In the genomic region with DNA sequence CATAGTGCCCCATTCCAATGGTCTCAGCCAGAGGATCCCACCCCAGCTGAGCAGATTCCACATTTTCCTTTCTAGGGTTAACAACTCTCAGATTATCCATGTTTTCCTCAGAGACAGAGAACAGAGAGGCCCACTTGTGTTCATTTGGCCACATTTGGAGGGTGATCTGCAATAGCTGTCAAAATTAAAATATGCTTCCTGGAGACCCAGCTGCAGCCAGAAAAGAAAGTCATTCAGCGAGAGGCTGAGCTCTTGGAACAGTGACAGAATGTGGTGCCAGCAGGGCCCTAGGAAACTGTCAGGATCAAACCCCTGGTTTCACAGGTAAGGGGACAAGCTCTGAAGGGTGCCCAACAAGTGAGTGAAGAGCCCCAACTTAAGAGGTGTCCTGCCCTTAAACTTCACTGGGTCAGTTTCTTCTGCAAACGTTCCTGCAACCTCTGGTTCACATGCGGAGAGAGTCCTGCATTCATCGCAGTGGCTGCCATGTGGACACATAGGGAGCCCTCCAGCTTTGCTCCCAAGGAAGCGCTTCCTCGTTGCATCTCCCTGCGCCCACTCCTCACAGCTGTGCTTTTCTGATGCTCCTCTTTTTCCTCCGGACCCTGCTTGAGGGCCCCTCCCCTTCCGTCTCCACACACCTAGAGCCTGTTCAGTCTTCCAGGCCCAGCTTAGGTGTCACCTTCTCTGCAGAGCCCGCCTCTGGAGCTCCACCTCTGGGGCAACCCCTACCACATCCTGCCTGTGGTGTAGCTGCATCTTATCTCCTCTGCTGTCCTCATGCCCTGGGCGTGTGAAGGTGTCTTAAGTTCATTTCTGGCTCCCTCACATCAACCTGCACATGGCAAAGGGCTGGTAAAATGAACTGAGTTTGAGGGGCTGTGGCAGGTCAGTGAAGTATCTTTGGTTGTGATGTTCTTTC, we compare ENCODE assay signal across 9 cellular contexts. TPM values are rescaled to one million over a fixed set of nuclear protein-coding genes. Genes with fewer than 3 reads are reported as not detected.
DNase-seq lines count a peak whose midpoint lies in the region; ATAC-seq, FAIRE-seq and TF ChIP-seq lines count a peak whose summit lies in the region.
"Had no signal": no experiment of that assay in that cellular context is flagged by ENCODE, and none has a peak within 500 bp of the region (broad histone marks: within the 10 kb centered on the region; RNA-seq: fewer than 3 reads in every experiment).

No MANE protein-coding gene starts in this region.

- 39 to 45% (median 44%) methylated on average over 11 of the region's 11 CpGs for WGBS in small intestine, 3 donors

- H3K4me1 ChIP-seq in small intestine (ENCODE audit: control insufficient read depth in 2 of 2, insufficient read depth in 1 of 2, low read depth in 1 of 2, low read length in 1 of 2), result peaks cover 0 to 21% of the 10 kb centered on the region in 2 donors

- no peak for FAIRE-seq in small intestine (lab: Jason Lieb, UNC)

- DNase-seq in left cardiac atrium (no peak), left ventricle myocardium superior (no peak), small intestine (peak; percentile 86), NCI-H1930 (lab: John Stamatoyannopoulos, UW) (no peak), HEK293T (ENCODE audit: extremely low spot score) (no peak), NCI-H774 (lab: John Stamatoyannopoulos, UW) (no peak)
- DNase-seq in activated effector memory CD4-positive, alpha-beta T cell treated with anti-CD3 and anti-CD28 coated beads, Interleukin-2, amount 50 U/mL, for 16 hours, result peak; percentile 92

- CTCF ChIA-PET in HEK293T (lab: Yijun Ruan, JAX), result no interaction called here

- POLR2A ChIA-PET in HEK293T (lab: Yijun Ruan, JAX), result interaction anchor here (0.9 to 1.0 kb wide), 2 partner anchors 22 to 488 kb away, joined by 3 read pairs; a partner anchor contains a TSS

- no peaks in the 10 kb centered on the region for H3K27me3 ChIP-seq in small intestine (ENCODE audit: control insufficient read depth in 2 of 2, insufficient read depth in 2 of 2, low read length in 2 of 2)

- no peaks in the 10 kb centered on the region for H3K36me3 ChIP-seq in small intestine (ENCODE audit: control insufficient read depth in 2 of 2, insufficient read depth in 2 of 2, low read length in 2 of 2)

- ATAC-seq in left cardiac atrium (peak; percentile 31 to 71), left ventricle myocardium superior (no peak), SK-N-SH treated with all-trans-retinoic acid at 6 μM for 48 hours (no peak)

- H3K4me3 ChIP-seq in small intestine (ENCODE audit: low read depth in 1 of 2, low read length in 2 of 2), result no peak overlapping the region
- H3K4me3 ChIP-seq: thoracic aorta had no signal

- intact Hi-C loops in left cardiac atrium (cut with DNase I), result no loop called here
- intact Hi-C loops in left ventricle myocardium superior (cut with micrococcal nuclease), result no loop called here

- H3K9me3 ChIP-seq in small intestine (ENCODE audit: control insufficient read depth, low read depth), result no peaks in the 10 kb centered on the region
- H3K9me3 ChIP-seq: thoracic aorta had no signal

- peak overlapping the region in 1 of 2 donors; percentile 34 for H3K27ac ChIP-seq in small intestine (ENCODE audit: low read depth in 1 of 2, low read length in 1 of 2)
- H3K27ac ChIP-seq: thoracic aorta had no signal

TF ChIP-seq in HEK293T, 16 proteins besides CTCF, POLR2A, EP300 and RAD21:
- TF ChIP-seq SUZ12 (IDR thresholded peaks at IDR 0.05), result no peak
- no peak for TF ChIP-seq FOXK2 (IDR thresholded peaks at IDR 0.05)
- no peak for TF ChIP-seq FOXA1 (IDR thresholded peaks at IDR 0.05)
- no peak for TF ChIP-seq ARNT (IDR thresholded peaks at IDR 0.05)
- no peak for TF ChIP-seq LEF1 (IDR thresholded peaks at IDR 0.05; ENCODE audit: borderline replicate concordance)

TF ChIP-seq in SK-N-SH treated with all-trans-retinoic acid at 6 μM for 48 hours, 23 proteins besides CTCF, POLR2A, EP300 and RAD21:
- TF ChIP-seq ISL1 (CRISPR knock-in tag; IDR thresholded peaks at IDR 0.05) (no peak), BACH2 (CRISPR knock-in tag; IDR thresholded peaks at IDR 0.05; ENCODE audit: borderline replicate concordance) (no peak), ZNF565 (CRISPR knock-in tag; conservative IDR thresholded peaks at IDR 0.05; ENCODE audit: low read depth) (no peak)
- TF ChIP-seq, protein P1, sequence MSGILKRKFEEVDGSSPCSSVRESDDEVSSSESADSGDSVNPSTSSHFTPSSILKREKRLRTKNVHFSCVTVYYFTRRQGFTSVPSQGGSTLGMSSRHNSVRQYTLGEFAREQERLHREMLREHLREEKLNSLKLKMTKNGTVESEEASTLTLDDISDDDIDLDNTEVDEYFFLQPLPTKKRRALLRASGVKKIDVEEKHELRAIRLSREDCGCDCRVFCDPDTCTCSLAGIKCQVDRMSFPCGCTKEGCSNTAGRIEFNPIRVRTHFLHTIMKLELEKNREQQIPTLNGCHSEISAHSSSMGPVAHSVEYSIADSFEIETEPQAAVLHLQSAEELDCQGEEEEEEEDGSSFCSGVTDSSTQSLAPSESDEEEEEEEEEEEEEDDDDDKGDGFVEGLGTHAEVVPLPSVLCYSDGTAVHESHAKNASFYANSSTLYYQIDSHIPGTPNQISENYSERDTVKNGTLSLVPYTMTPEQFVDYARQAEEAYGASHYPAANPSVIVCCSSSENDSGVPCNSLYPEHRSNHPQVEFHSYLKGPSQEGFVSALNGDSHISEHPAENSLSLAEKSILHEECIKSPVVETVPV (CRISPR knock-in tag; IDR thresholded peaks at IDR 0.05), result no peak
- TF ChIP-seq, protein P2, sequence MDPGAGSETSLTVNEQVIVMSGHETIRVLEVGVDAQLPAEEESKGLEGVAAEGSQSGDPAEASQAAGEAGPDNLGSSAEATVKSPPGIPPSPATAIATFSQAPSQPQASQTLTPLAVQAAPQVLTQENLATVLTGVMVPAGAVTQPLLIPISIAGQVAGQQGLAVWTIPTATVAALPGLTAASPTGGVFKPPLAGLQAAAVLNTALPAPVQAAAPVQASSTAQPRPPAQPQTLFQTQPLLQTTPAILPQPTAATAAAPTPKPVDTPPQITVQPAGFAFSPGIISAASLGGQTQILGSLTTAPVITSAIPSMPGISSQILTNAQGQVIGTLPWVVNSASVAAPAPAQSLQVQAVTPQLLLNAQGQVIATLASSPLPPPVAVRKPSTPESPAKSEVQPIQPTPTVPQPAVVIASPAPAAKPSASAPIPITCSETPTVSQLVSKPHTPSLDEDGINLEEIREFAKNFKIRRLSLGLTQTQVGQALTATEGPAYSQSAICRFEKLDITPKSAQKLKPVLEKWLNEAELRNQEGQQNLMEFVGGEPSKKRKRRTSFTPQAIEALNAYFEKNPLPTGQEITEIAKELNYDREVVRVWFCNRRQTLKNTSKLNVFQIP (CRISPR knock-in tag; IDR thresholded peaks at IDR 0.05; ENCODE audit: borderline replicate concordance, low read depth), result no peak
- TF ChIP-seq, protein P3, sequence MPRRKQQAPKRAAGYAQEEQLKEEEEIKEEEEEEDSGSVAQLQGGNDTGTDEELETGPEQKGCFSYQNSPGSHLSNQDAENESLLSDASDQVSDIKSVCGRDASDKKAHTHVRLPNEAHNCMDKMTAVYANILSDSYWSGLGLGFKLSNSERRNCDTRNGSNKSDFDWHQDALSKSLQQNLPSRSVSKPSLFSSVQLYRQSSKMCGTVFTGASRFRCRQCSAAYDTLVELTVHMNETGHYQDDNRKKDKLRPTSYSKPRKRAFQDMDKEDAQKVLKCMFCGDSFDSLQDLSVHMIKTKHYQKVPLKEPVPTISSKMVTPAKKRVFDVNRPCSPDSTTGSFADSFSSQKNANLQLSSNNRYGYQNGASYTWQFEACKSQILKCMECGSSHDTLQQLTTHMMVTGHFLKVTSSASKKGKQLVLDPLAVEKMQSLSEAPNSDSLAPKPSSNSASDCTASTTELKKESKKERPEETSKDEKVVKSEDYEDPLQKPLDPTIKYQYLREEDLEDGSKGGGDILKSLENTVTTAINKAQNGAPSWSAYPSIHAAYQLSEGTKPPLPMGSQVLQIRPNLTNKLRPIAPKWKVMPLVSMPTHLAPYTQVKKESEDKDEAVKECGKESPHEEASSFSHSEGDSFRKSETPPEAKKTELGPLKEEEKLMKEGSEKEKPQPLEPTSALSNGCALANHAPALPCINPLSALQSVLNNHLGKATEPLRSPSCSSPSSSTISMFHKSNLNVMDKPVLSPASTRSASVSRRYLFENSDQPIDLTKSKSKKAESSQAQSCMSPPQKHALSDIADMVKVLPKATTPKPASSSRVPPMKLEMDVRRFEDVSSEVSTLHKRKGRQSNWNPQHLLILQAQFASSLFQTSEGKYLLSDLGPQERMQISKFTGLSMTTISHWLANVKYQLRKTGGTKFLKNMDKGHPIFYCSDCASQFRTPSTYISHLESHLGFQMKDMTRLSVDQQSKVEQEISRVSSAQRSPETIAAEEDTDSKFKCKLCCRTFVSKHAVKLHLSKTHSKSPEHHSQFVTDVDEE (CRISPR knock-in tag; IDR thresholded peaks at IDR 0.05), result no peak

RNA-seq across cellular contexts. Expression of a gene that starts 3.9 kb away (rescaled TPM):
- 1 to 10 TPM; 1.1 to 2.2 TPM for total RNA-seq in left cardiac atrium
- 11.9 TPM for total RNA-seq in left ventricle myocardium superior
- under 1 TPM; 0.54 to 0.89 (median 0.84) TPM for polyA plus RNA-seq in small intestine

RNA-seq across cellular contexts. Expression of a gene that starts 22.3 kb away (rescaled TPM):
- total RNA-seq in left cardiac atrium (10 to 100 TPM; 21.6 to 30.2 TPM), left ventricle myocardium superior (28.6 TPM)
- polyA plus RNA-seq in small intestine, result 10 to 100 TPM; 26.4 to 49.8 (median 33.2) TPM

RNA-seq across cellular contexts. Expression of a gene that starts 54.1 kb away (rescaled TPM):
- not detected for total RNA-seq in left cardiac atrium
- not detected for total RNA-seq in left ventricle myocardium superior
- polyA plus RNA-seq in small intestine, result 1 to 10 TPM in 1 of 3 donors, under 1 TPM in 2; 0.03 to 4.5 (median 0.54) TPM

Comparison
In these comparisons a context has a peak if more than half of its experiments do, and no peak if none do; other contexts are left out.
1. ATAC-seq: peak in left cardiac atrium (2 of 2); none in left ventricle myocardium superior (single experiment) and SK-N-SH treated with all-trans-retinoic acid at 6 μM for 48 hours (single experiment).
2. DNase-seq: peak in activated effector memory CD4-positive, alpha-beta T cell treated with anti-CD3 and anti-CD28 coated beads, Interleukin-2, amount 50 U/mL, for 16 hours (single experiment) and small intestine (single experiment); none in left cardiac atrium (single experiment), left ventricle myocardium superior (single experiment), NCI-H1930 (0 of 2), HEK293T (single experiment) and NCI-H774 (single experiment).